1 cellular context compared by ENCODE assay signal in the genomic region with DNA sequence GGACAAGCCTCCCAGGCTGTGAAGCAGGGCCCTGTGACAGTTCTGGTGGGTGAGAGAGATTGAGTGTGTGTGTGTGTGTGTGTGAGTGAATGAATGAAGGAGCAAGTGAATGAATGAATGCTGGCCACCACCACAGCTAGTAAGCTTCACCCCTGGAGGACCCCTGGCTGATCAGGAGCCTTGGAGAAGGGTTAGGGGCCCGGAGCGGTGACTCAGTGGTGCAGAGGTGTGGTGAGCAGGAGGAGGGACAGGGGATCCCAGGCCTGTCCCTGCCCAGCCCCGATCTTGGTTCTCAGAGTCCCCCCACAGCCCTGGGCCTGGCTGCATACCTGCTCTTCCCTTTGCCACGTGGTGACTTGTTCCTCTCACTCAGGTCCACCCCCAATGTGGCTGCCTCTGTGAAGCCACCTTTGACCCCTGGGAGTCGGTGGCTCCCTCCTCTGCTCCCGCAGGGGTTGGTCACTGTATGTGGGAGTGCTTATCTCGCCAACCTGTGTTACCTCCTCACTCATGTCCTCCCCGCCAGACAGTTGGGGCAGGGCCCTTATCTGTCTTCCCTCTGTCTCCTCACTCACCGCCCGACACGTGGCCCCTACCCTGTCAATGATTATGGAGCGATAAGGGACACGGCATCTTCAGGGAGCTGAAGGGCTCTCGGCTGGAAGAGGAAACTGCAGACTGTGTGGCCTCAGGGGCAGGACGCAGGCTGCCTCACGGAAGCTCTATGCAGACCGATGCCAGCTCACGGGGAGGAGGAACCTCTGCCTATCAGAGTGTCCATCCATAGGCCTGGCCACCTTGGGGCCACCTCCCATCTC.
TF ChIP-seq lines count a peak whose summit lies in the region.

No MANE protein-coding gene starts in this region.

TF ChIP-seq in HepG2, 621 proteins besides CTCF, POLR2A, EP300 and RAD21 (continued from another document and continues in another):
- no peak for TF ChIP-seq AHR (CRISPR knock-in tag; IDR thresholded peaks at IDR 0.05)
- TF ChIP-seq, protein P1, sequence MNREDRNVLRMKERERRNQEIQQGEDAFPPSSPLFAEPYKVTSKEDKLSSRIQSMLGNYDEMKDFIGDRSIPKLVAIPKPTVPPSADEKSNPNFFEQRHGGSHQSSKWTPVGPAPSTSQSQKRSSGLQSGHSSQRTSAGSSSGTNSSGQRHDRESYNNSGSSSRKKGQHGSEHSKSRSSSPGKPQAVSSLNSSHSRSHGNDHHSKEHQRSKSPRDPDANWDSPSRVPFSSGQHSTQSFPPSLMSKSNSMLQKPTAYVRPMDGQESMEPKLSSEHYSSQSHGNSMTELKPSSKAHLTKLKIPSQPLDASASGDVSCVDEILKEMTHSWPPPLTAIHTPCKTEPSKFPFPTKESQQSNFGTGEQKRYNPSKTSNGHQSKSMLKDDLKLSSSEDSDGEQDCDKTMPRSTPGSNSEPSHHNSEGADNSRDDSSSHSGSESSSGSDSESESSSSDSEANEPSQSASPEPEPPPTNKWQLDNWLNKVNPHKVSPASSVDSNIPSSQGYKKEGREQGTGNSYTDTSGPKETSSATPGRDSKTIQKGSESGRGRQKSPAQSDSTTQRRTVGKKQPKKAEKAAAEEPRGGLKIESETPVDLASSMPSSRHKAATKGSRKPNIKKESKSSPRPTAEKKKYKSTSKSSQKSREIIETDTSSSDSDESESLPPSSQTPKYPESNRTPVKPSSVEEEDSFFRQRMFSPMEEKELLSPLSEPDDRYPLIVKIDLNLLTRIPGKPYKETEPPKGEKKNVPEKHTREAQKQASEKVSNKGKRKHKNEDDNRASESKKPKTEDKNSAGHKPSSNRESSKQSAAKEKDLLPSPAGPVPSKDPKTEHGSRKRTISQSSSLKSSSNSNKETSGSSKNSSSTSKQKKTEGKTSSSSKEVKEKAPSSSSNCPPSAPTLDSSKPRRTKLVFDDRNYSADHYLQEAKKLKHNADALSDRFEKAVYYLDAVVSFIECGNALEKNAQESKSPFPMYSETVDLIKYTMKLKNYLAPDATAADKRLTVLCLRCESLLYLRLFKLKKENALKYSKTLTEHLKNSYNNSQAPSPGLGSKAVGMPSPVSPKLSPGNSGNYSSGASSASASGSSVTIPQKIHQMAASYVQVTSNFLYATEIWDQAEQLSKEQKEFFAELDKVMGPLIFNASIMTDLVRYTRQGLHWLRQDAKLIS (CRISPR knock-in tag; IDR thresholded peaks at IDR 0.05) = no peak
- no peak for TF ChIP-seq RARA (CRISPR knock-in tag; IDR thresholded peaks at IDR 0.05)
- TF ChIP-seq ZBTB42 (CRISPR knock-in tag; IDR thresholded peaks at IDR 0.05) = no peak
- TF ChIP-seq, protein P2, sequence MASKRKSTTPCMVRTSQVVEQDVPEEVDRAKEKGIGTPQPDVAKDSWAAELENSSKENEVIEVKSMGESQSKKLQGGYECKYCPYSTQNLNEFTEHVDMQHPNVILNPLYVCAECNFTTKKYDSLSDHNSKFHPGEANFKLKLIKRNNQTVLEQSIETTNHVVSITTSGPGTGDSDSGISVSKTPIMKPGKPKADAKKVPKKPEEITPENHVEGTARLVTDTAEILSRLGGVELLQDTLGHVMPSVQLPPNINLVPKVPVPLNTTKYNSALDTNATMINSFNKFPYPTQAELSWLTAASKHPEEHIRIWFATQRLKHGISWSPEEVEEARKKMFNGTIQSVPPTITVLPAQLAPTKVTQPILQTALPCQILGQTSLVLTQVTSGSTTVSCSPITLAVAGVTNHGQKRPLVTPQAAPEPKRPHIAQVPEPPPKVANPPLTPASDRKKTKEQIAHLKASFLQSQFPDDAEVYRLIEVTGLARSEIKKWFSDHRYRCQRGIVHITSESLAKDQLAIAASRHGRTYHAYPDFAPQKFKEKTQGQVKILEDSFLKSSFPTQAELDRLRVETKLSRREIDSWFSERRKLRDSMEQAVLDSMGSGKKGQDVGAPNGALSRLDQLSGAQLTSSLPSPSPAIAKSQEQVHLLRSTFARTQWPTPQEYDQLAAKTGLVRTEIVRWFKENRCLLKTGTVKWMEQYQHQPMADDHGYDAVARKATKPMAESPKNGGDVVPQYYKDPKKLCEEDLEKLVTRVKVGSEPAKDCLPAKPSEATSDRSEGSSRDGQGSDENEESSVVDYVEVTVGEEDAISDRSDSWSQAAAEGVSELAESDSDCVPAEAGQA (IDR thresholded peaks at IDR 0.05; ENCODE audit: low read depth) = no peak
- TF ChIP-seq, protein P2 (CRISPR knock-in tag; IDR thresholded peaks at IDR 0.05; ENCODE audit: borderline replicate concordance) = no peak
- TF ChIP-seq, protein P3, sequence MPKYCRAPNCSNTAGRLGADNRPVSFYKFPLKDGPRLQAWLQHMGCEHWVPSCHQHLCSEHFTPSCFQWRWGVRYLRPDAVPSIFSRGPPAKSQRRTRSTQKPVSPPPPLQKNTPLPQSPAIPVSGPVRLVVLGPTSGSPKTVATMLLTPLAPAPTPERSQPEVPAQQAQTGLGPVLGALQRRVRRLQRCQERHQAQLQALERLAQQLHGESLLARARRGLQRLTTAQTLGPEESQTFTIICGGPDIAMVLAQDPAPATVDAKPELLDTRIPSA (CRISPR knock-in tag; IDR thresholded peaks at IDR 0.05; ENCODE audit: borderline replicate concordance) = no peak
- TF ChIP-seq, protein P4, sequence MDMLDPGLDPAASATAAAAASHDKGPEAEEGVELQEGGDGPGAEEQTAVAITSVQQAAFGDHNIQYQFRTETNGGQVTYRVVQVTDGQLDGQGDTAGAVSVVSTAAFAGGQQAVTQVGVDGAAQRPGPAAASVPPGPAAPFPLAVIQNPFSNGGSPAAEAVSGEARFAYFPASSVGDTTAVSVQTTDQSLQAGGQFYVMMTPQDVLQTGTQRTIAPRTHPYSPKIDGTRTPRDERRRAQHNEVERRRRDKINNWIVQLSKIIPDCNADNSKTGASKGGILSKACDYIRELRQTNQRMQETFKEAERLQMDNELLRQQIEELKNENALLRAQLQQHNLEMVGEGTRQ (IDR thresholded peaks at IDR 0.05; ENCODE audit: low read depth, low read length) = no peak
- TF ChIP-seq, protein P4 (CRISPR knock-in tag; IDR thresholded peaks at IDR 0.05; ENCODE audit: borderline replicate concordance) = peak; percentile 27; the same call in 1 of the 2 replicates
- TF ChIP-seq, protein P5, sequence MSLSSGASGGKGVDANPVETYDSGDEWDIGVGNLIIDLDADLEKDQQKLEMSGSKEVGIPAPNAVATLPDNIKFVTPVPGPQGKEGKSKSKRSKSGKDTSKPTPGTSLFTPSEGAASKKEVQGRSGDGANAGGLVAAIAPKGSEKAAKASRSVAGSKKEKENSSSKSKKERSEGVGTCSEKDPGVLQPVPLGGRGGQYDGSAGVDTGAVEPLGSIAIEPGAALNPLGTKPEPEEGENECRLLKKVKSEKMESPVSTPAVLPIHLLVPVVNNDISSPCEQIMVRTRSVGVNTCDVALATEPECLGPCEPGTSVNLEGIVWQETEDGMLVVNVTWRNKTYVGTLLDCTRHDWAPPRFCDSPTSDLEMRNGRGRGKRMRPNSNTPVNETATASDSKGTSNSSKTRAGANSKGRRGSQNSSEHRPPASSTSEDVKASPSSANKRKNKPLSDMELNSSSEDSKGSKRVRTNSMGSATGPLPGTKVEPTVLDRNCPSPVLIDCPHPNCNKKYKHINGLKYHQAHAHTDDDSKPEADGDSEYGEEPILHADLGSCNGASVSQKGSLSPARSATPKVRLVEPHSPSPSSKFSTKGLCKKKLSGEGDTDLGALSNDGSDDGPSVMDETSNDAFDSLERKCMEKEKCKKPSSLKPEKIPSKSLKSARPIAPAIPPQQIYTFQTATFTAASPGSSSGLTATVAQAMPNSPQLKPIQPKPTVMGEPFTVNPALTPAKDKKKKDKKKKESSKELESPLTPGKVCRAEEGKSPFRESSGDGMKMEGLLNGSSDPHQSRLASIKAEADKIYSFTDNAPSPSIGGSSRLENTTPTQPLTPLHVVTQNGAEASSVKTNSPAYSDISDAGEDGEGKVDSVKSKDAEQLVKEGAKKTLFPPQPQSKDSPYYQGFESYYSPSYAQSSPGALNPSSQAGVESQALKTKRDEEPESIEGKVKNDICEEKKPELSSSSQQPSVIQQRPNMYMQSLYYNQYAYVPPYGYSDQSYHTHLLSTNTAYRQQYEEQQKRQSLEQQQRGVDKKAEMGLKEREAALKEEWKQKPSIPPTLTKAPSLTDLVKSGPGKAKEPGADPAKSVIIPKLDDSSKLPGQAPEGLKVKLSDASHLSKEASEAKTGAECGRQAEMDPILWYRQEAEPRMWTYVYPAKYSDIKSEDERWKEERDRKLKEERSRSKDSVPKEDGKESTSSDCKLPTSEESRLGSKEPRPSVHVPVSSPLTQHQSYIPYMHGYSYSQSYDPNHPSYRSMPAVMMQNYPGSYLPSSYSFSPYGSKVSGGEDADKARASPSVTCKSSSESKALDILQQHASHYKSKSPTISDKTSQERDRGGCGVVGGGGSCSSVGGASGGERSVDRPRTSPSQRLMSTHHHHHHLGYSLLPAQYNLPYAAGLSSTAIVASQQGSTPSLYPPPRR (CRISPR knock-in tag; IDR thresholded peaks at IDR 0.05; ENCODE audit: borderline replicate concordance) = 0 out of 2 replicates have a peak, but pooled peaks have one; percentile 24
- TF ChIP-seq NFYC (CRISPR knock-in tag; IDR thresholded peaks at IDR 0.05) = no peak
- TF ChIP-seq, protein P6, sequence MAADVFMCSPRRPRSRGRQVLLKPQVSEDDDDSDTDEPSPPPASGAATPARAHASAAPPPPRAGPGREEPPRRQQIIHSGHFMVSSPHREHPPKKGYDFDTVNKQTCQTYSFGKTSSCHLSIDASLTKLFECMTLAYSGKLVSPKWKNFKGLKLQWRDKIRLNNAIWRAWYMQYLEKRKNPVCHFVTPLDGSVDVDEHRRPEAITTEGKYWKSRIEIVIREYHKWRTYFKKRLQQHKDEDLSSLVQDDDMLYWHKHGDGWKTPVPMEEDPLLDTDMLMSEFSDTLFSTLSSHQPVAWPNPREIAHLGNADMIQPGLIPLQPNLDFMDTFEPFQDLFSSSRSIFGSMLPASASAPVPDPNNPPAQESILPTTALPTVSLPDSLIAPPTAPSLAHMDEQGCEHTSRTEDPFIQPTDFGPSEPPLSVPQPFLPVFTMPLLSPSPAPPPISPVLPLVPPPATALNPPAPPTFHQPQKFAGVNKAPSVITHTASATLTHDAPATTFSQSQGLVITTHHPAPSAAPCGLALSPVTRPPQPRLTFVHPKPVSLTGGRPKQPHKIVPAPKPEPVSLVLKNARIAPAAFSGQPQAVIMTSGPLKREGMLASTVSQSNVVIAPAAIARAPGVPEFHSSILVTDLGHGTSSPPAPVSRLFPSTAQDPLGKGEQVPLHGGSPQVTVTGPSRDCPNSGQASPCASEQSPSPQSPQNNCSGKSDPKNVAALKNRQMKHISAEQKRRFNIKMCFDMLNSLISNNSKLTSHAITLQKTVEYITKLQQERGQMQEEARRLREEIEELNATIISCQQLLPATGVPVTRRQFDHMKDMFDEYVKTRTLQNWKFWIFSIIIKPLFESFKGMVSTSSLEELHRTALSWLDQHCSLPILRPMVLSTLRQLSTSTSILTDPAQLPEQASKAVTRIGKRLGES (CRISPR knock-in tag; IDR thresholded peaks at IDR 0.05; ENCODE audit: borderline replicate concordance) = no peak
- no peak for TF ChIP-seq ZMAT3 (CRISPR knock-in tag; conservative IDR thresholded peaks at IDR 0.05)
- TF ChIP-seq CHD2 (IDR thresholded peaks at IDR 0.05; ENCODE audit: low read depth, low read length) = no peak
- no peak for TF ChIP-seq GABPB1 (CRISPR knock-in tag; IDR thresholded peaks at IDR 0.05)
- no peak for TF ChIP-seq THAP11 (CRISPR knock-in tag; IDR thresholded peaks at IDR 0.05)
- TF ChIP-seq, protein P7, sequence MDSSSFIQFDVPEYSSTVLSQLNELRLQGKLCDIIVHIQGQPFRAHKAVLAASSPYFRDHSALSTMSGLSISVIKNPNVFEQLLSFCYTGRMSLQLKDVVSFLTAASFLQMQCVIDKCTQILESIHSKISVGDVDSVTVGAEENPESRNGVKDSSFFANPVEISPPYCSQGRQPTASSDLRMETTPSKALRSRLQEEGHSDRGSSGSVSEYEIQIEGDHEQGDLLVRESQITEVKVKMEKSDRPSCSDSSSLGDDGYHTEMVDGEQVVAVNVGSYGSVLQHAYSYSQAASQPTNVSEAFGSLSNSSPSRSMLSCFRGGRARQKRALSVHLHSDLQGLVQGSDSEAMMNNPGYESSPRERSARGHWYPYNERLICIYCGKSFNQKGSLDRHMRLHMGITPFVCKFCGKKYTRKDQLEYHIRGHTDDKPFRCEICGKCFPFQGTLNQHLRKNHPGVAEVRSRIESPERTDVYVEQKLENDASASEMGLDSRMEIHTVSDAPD (CRISPR knock-in tag; IDR thresholded peaks at IDR 0.05) = no peak
- TF ChIP-seq ARID2 (CRISPR knock-in tag; IDR thresholded peaks at IDR 0.05; ENCODE audit: borderline replicate concordance) = no peak
- TF ChIP-seq DNMT1 (CRISPR knock-in tag; IDR thresholded peaks at IDR 0.05) = no peak
- no peak for TF ChIP-seq IKZF4 (CRISPR knock-in tag; IDR thresholded peaks at IDR 0.05; ENCODE audit: borderline replicate concordance, low read depth, not compliant biosample characterization)
- TF ChIP-seq WIZ (CRISPR knock-in tag; IDR thresholded peaks at IDR 0.05) = no peak
- TF ChIP-seq REL (CRISPR knock-in tag; conservative IDR thresholded peaks at IDR 0.05) = no peak
- no peak for TF ChIP-seq PLRG1 (conservative IDR thresholded peaks at IDR 0.05)
- TF ChIP-seq ARNT (IDR thresholded peaks at IDR 0.05) = no peak
- 0 out of 2 replicates have a peak, but pooled peaks have one; percentile 57 for TF ChIP-seq ZNF564 (CRISPR knock-in tag; IDR thresholded peaks at IDR 0.05)
- TF ChIP-seq, protein P8, sequence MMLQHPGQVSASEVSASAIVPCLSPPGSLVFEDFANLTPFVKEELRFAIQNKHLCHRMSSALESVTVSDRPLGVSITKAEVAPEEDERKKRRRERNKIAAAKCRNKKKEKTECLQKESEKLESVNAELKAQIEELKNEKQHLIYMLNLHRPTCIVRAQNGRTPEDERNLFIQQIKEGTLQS (CRISPR knock-in tag; IDR thresholded peaks at IDR 0.05) = no peak
- no peak for TF ChIP-seq ZBTB38 (CRISPR knock-in tag; IDR thresholded peaks at IDR 0.05)
- TF ChIP-seq MEF2D (CRISPR knock-in tag; IDR thresholded peaks at IDR 0.05) = no peak
- TF ChIP-seq ZNF34 (CRISPR knock-in tag; IDR thresholded peaks at IDR 0.05; ENCODE audit: borderline replicate concordance) = no peak
